ENCODE assay signal across 1 cellular context in genomic region chr3:56783644-56784451, GRCh38.
A peak's percentile ranks its signal among the peaks of the same experiment; 100 is the strongest.
TF ChIP-seq lines count a peak whose summit lies in the region.

No MANE protein-coding gene starts in this region.

TF ChIP-seq in HEK293, 187 proteins besides CTCF, POLR2A, EP300 and RAD21 (continued from another document):
- TF ChIP-seq PRDM4 (tag by site-specific recombination; IDR thresholded peaks at IDR 0.05): peak; percentile 68
- peak; percentile 67; the same call in 1 of the 2 replicates for TF ChIP-seq FEZF1 (tag by site-specific recombination; IDR thresholded peaks at IDR 0.05)
- peak; percentile 92 for TF ChIP-seq TRIM28 (IDR thresholded peaks at IDR 0.05; ENCODE audit: borderline replicate concordance, low read length)
- peak; percentile 98 for TF ChIP-seq PRDM6 (tag by site-specific recombination; IDR thresholded peaks at IDR 0.05)
- TF ChIP-seq ZNF580 (tag by site-specific recombination; IDR thresholded peaks at IDR 0.05): peak; percentile 78
- TF ChIP-seq ZNF292 (tag by site-specific recombination; IDR thresholded peaks at IDR 0.05; ENCODE audit: borderline replicate concordance, low read depth): no peak
- no peak for TF ChIP-seq HOXA7 (CRISPR knock-in tag; IDR thresholded peaks at IDR 0.05; ENCODE audit: borderline replicate concordance)
- peak; percentile 47 for TF ChIP-seq ZNF664 (tag by site-specific recombination; IDR thresholded peaks at IDR 0.05)
- no peak for TF ChIP-seq ZSCAN23 (tag by site-specific recombination; IDR thresholded peaks at IDR 0.05)
- TF ChIP-seq ZNF18 (tag by site-specific recombination; IDR thresholded peaks at IDR 0.05): peak; percentile 77
- TF ChIP-seq ZNF223 (tag by site-specific recombination; IDR thresholded peaks at IDR 0.05): peak; percentile 67; the same call in 1 of the 2 replicates
- peak; percentile 80 for TF ChIP-seq PRDM10 (tag by site-specific recombination; IDR thresholded peaks at IDR 0.05)
- peak; percentile 43; the same call in 1 of the 2 replicates for TF ChIP-seq EGR2 (tag by site-specific recombination; IDR thresholded peaks at IDR 0.05; ENCODE audit: low read depth)
- no peak for TF ChIP-seq ZNF24 (tag by site-specific recombination; IDR thresholded peaks at IDR 0.05)
- TF ChIP-seq ZNF600 (tag by site-specific recombination; IDR thresholded peaks at IDR 0.05): no peak
- TF ChIP-seq ZNF148 (tag by site-specific recombination; IDR thresholded peaks at IDR 0.05; ENCODE audit: borderline replicate concordance): no peak
- TF ChIP-seq ZSCAN30 (tag by site-specific recombination; IDR thresholded peaks at IDR 0.05): no peak
- TF ChIP-seq ZNF335 (tag by site-specific recombination; conservative IDR thresholded peaks at IDR 0.05): 0 out of 2 replicates have a peak, but pooled peaks have one; percentile 39
- TF ChIP-seq HOXD13 (CRISPR knock-in tag; IDR thresholded peaks at IDR 0.05; ENCODE audit: borderline replicate concordance): 0 out of 2 replicates have a peak, but pooled peaks have one; percentile 35
- peak; percentile 58; the same call in 1 of the 2 replicates for TF ChIP-seq MZF1 (tag by site-specific recombination; IDR thresholded peaks at IDR 0.05; ENCODE audit: borderline replicate concordance)
- peak; percentile 58 for TF ChIP-seq ZNF398 (tag by site-specific recombination; IDR thresholded peaks at IDR 0.05)
- TF ChIP-seq WT1 (tag by site-specific recombination; IDR thresholded peaks at IDR 0.05): no peak; the same call in 1 of the 2 replicates
- no peak for TF ChIP-seq ZNF324 (tag by site-specific recombination; IDR thresholded peaks at IDR 0.05)
- TF ChIP-seq ZNF112 (tag by site-specific recombination; IDR thresholded peaks at IDR 0.05): no peak
- TF ChIP-seq ZBTB8A (tag by site-specific recombination; IDR thresholded peaks at IDR 0.05): peak; percentile 20; the same call in 1 of the 2 replicates
- peak; percentile 61; the same call in 1 of the 2 replicates for TF ChIP-seq ZBTB44 (tag by site-specific recombination; IDR thresholded peaks at IDR 0.05)
- TF ChIP-seq ZNF843 (tag by site-specific recombination; IDR thresholded peaks at IDR 0.05): peak; percentile 82
- no peak for TF ChIP-seq ZNF548 (tag by site-specific recombination; IDR thresholded peaks at IDR 0.05)
- TF ChIP-seq ZNF239 (tag by site-specific recombination; IDR thresholded peaks at IDR 0.05): no peak
- no peak for TF ChIP-seq ZSCAN4 (tag by site-specific recombination; IDR thresholded peaks at IDR 0.05)
- TF ChIP-seq OVOL3 (tag by site-specific recombination; IDR thresholded peaks at IDR 0.05): 0 out of 2 replicates have a peak, but pooled peaks have one; percentile 14
- TF ChIP-seq ZNF585B (tag by site-specific recombination; IDR thresholded peaks at IDR 0.05): no peak
- 0 out of 2 replicates have a peak, but pooled peaks have one; percentile 11 for TF ChIP-seq ZBTB20 (tag by site-specific recombination; IDR thresholded peaks at IDR 0.05)
- peak; percentile 61 for TF ChIP-seq ZBTB17 (tag by site-specific recombination; IDR thresholded peaks at IDR 0.05)
- no peak for TF ChIP-seq ZBTB1 (tag by site-specific recombination; IDR thresholded peaks at IDR 0.05)
- TF ChIP-seq OSR2 (tag by site-specific recombination; IDR thresholded peaks at IDR 0.05): peak; percentile 94
- TF ChIP-seq ZNF76 (tag by site-specific recombination; IDR thresholded peaks at IDR 0.05; ENCODE audit: borderline replicate concordance, low read depth): no peak
- no peak for TF ChIP-seq ZNF311 (tag by site-specific recombination; IDR thresholded peaks at IDR 0.05; ENCODE audit: borderline replicate concordance)
- no peak for TF ChIP-seq SP3 (tag by site-specific recombination; IDR thresholded peaks at IDR 0.05)
- no peak for TF ChIP-seq ZNF138 (tag by site-specific recombination; IDR thresholded peaks at IDR 0.05; ENCODE audit: borderline replicate concordance)
TF ChIP-seq in HEK293: peak in this region for 26.
